1 cellular context compared by ENCODE assay signal in the genomic region with DNA sequence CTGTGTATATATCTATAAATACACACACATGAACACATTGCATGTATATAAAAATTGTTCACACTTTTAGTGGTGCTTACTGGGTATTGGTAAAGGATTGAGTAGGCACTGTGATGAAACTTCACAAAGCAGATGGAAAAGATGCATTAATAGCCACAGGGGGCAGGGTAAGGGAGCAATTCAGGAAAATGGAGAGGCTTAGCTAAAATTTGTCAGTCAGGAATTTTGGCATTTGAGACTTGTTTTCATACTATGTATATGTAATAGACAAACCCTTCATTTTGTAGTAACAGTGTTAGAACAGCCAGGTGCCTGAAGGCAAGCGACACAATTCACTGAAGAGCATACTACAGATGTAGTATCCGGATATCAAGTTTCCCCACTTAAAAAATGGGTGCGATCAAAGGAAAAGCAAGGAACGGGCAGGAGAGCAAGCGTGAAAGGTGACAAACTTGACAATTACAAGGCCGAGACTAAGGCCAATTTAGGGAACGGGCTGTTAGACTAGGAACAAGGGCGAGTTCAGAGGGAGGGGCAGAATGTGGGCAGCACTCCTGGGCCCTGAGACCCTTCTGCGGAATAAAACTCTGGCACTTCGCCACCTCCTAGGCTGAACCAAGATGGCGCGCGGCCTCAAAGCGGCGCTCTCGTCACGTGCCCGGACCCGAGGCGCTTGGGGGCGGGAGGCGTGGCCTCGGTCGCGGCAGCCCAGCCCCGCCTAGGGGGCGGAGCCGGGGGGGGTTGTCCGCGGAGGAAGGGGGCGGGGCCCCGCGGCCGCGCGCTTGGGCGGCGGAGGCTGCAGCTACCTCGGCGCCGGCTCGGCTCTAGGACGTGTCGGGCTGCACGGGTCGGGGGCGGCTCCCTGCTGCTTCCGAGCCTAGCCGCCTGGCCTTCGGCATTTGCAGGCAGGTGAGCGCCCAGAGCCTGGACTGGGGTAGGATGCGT.
A peak's percentile ranks its signal among the peaks of the same experiment; 100 is the strongest.
TF ChIP-seq lines count a peak whose summit lies in the region.

A gene (plus strand): TSS at position 771 of the 945 bp plus-strand sequence. CDS start 12,518 bp downstream, outside the sequence.

TF ChIP-seq in H1, 55 proteins besides CTCF, POLR2A, EP300 and RAD21:
- TF ChIP-seq CEBPB (IDR thresholded peaks at IDR 0.05; ENCODE audit: low read depth, low read length) (no peak), GABPA (IDR thresholded peaks at IDR 0.05; ENCODE audit: borderline replicate concordance, insufficient read depth, low read length) (no peak), POU5F1 (IDR thresholded peaks at IDR 0.05; ENCODE audit: low read depth, low read length) (no peak), KDM1A (IDR thresholded peaks at IDR 0.05; ENCODE audit: borderline replicate concordance, low read length) (0 out of 2 replicates have a peak, but pooled peaks have one; percentile 29), RXRA (IDR thresholded peaks at IDR 0.05; ENCODE audit: insufficient read depth, low read depth, low read length) (no peak), RBBP5 (IDR thresholded peaks at IDR 0.05; ENCODE audit: borderline replicate concordance, low read depth, low read length) (peak; percentile 76), NRF1 (IDR thresholded peaks at IDR 0.05; ENCODE audit: low read depth, low read length) (no peak), GTF2F1 (IDR thresholded peaks at IDR 0.05; ENCODE audit: borderline replicate concordance, low read depth, low read length) (0 out of 2 replicates have a peak, but pooled peaks have one; percentile 20), CBX8 (IDR thresholded peaks at IDR 0.05; ENCODE audit: borderline replicate concordance, low read depth, low read length) (no peak), CREB1 (IDR thresholded peaks at IDR 0.05) (peak; percentile 24; the same call in 1 of the 2 replicates), CHD1 (IDR thresholded peaks at IDR 0.05; ENCODE audit: low read depth, low read length) (no peak), RNF2 (IDR thresholded peaks at IDR 0.05; ENCODE audit: borderline replicate concordance, low read depth, low read length, missing control alignments, poor library complexity, severe bottlenecking) (peak; percentile 83), SP1 (IDR thresholded peaks at IDR 0.05; ENCODE audit: low read depth, low read length) (peak; percentile 79), MAFK (IDR thresholded peaks at IDR 0.05; ENCODE audit: low read depth, low read length) (no peak), SIX5 (IDR thresholded peaks at IDR 0.05; ENCODE audit: low read depth, low read length) (no peak), ASH2L (IDR thresholded peaks at IDR 0.05; ENCODE audit: low read length) (no peak), TBP (IDR thresholded peaks at IDR 0.05; ENCODE audit: low read depth, low read length) (peak; percentile 43; the same call in 1 of the 2 replicates), SP2 (IDR thresholded peaks at IDR 0.05; ENCODE audit: low read length) (no peak), FOSL1 (IDR thresholded peaks at IDR 0.05; ENCODE audit: insufficient read depth, low read depth, low read length) (no peak), KDM4A (IDR thresholded peaks at IDR 0.05; ENCODE audit: low read depth, low read length, severe bottlenecking) (no peak), HDAC2 (IDR thresholded peaks at IDR 0.05; ENCODE audit: borderline replicate concordance in 1 of 2, low read depth in 2 of 2, low read length in 2 of 2) (peak in 1 of 2 experiments; percentile 80; a peak in 2 of 4 replicates), YY1 (IDR thresholded peaks at IDR 0.05; ENCODE audit: low read depth, low read length) (peak; percentile 97), PHF8 (conservative IDR thresholded peaks at IDR 0.05; ENCODE audit: low read depth, low read length) (peak; percentile 69; the same call in 1 of the 2 replicates), EGR1 (IDR thresholded peaks at IDR 0.05; ENCODE audit: borderline replicate concordance, low read depth, low read length) (peak; percentile 77; the same call in 1 of the 2 replicates), ZNF274 (IDR thresholded peaks at IDR 0.05; ENCODE audit: borderline replicate concordance, extremely low read depth, low read length) (no peak), SAP30 (IDR thresholded peaks at IDR 0.05; ENCODE audit: insufficient read depth, insufficient replicate concordance, low read length) (no peak), KDM5A (IDR thresholded peaks at IDR 0.05; ENCODE audit: low read length) (no peak), SIN3A (conservative IDR thresholded peaks at IDR 0.05 in 1 of 2, IDR thresholded peaks at IDR 0.05 in 1 of 2; ENCODE audit: low read depth in 1 of 2, low read length in 2 of 2) (no peak), CTBP2 (IDR thresholded peaks at IDR 0.05; ENCODE audit: borderline replicate concordance, insufficient read depth, insufficient read length, low read length) (no peak), CHD2 (IDR thresholded peaks at IDR 0.05; ENCODE audit: low read length) (no peak), SRF (IDR thresholded peaks at IDR 0.05; ENCODE audit: low read depth, low read length) (no peak), BCL11A (IDR thresholded peaks at IDR 0.05; ENCODE audit: low read depth in 2 of 2, low read length in 2 of 2) (no peak), RFX5 (IDR thresholded peaks at IDR 0.05; ENCODE audit: borderline replicate concordance, low read depth, low read length) (no peak), SUZ12 (IDR thresholded peaks at IDR 0.05; ENCODE audit: low read length) (no peak), HDAC6 (IDR thresholded peaks at IDR 0.05; ENCODE audit: low read depth, low read length) (no peak), BACH1 (IDR thresholded peaks at IDR 0.05; ENCODE audit: low read length) (no peak), TCF12 (IDR thresholded peaks at IDR 0.05; ENCODE audit: low read depth, low read length) (0 out of 2 replicates have a peak, but pooled peaks have one; percentile 65), CBX5 (IDR thresholded peaks at IDR 0.05; ENCODE audit: low read depth, low read length) (no peak), JUN (IDR thresholded peaks at IDR 0.05; ENCODE audit: low read depth, low read length) (no peak), JUND (IDR thresholded peaks at IDR 0.05; ENCODE audit: low read length) (no peak), POLR2AphosphoS5 (IDR thresholded peaks at IDR 0.05; ENCODE audit: low read depth, low read length) (peak; percentile 68), SP4 (IDR thresholded peaks at IDR 0.05; ENCODE audit: low read length) (no peak; the same call in 1 of the 2 replicates), BRCA1 (IDR thresholded peaks at IDR 0.05; ENCODE audit: low read depth, low read length) (no peak), TEAD4 (IDR thresholded peaks at IDR 0.05; ENCODE audit: low read depth, low read length) (no peak; the same call in 1 of the 2 replicates), SIRT6 (IDR thresholded peaks at IDR 0.05; ENCODE audit: low read length) (no peak), TAF7 (optimal IDR thresholded peaks at IDR 0.05; ENCODE audit: borderline replicate concordance, low read depth, low read length) (peak; percentile 38), TAF1 (IDR thresholded peaks at IDR 0.05; ENCODE audit: low read depth, low read length) (peak; percentile 75), NANOG (IDR thresholded peaks at IDR 0.05; ENCODE audit: insufficient read depth, low read depth, low read length, poor library complexity, severe bottlenecking) (no peak), EZH2 (IDR thresholded peaks at IDR 0.05; ENCODE audit: low read depth, low read length, severe bottlenecking) (peak; percentile 21)
- TF ChIP-seq, protein P1, sequence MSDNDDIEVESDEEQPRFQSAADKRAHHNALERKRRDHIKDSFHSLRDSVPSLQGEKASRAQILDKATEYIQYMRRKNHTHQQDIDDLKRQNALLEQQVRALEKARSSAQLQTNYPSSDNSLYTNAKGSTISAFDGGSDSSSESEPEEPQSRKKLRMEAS (IDR thresholded peaks at IDR 0.05): peak; percentile 99
- TF ChIP-seq, protein P2, sequence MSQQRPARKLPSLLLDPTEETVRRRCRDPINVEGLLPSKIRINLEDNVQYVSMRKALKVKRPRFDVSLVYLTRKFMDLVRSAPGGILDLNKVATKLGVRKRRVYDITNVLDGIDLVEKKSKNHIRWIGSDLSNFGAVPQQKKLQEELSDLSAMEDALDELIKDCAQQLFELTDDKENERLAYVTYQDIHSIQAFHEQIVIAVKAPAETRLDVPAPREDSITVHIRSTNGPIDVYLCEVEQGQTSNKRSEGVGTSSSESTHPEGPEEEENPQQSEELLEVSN (IDR thresholded peaks at IDR 0.05): peak; percentile 99
- TF ChIP-seq, protein P3, sequence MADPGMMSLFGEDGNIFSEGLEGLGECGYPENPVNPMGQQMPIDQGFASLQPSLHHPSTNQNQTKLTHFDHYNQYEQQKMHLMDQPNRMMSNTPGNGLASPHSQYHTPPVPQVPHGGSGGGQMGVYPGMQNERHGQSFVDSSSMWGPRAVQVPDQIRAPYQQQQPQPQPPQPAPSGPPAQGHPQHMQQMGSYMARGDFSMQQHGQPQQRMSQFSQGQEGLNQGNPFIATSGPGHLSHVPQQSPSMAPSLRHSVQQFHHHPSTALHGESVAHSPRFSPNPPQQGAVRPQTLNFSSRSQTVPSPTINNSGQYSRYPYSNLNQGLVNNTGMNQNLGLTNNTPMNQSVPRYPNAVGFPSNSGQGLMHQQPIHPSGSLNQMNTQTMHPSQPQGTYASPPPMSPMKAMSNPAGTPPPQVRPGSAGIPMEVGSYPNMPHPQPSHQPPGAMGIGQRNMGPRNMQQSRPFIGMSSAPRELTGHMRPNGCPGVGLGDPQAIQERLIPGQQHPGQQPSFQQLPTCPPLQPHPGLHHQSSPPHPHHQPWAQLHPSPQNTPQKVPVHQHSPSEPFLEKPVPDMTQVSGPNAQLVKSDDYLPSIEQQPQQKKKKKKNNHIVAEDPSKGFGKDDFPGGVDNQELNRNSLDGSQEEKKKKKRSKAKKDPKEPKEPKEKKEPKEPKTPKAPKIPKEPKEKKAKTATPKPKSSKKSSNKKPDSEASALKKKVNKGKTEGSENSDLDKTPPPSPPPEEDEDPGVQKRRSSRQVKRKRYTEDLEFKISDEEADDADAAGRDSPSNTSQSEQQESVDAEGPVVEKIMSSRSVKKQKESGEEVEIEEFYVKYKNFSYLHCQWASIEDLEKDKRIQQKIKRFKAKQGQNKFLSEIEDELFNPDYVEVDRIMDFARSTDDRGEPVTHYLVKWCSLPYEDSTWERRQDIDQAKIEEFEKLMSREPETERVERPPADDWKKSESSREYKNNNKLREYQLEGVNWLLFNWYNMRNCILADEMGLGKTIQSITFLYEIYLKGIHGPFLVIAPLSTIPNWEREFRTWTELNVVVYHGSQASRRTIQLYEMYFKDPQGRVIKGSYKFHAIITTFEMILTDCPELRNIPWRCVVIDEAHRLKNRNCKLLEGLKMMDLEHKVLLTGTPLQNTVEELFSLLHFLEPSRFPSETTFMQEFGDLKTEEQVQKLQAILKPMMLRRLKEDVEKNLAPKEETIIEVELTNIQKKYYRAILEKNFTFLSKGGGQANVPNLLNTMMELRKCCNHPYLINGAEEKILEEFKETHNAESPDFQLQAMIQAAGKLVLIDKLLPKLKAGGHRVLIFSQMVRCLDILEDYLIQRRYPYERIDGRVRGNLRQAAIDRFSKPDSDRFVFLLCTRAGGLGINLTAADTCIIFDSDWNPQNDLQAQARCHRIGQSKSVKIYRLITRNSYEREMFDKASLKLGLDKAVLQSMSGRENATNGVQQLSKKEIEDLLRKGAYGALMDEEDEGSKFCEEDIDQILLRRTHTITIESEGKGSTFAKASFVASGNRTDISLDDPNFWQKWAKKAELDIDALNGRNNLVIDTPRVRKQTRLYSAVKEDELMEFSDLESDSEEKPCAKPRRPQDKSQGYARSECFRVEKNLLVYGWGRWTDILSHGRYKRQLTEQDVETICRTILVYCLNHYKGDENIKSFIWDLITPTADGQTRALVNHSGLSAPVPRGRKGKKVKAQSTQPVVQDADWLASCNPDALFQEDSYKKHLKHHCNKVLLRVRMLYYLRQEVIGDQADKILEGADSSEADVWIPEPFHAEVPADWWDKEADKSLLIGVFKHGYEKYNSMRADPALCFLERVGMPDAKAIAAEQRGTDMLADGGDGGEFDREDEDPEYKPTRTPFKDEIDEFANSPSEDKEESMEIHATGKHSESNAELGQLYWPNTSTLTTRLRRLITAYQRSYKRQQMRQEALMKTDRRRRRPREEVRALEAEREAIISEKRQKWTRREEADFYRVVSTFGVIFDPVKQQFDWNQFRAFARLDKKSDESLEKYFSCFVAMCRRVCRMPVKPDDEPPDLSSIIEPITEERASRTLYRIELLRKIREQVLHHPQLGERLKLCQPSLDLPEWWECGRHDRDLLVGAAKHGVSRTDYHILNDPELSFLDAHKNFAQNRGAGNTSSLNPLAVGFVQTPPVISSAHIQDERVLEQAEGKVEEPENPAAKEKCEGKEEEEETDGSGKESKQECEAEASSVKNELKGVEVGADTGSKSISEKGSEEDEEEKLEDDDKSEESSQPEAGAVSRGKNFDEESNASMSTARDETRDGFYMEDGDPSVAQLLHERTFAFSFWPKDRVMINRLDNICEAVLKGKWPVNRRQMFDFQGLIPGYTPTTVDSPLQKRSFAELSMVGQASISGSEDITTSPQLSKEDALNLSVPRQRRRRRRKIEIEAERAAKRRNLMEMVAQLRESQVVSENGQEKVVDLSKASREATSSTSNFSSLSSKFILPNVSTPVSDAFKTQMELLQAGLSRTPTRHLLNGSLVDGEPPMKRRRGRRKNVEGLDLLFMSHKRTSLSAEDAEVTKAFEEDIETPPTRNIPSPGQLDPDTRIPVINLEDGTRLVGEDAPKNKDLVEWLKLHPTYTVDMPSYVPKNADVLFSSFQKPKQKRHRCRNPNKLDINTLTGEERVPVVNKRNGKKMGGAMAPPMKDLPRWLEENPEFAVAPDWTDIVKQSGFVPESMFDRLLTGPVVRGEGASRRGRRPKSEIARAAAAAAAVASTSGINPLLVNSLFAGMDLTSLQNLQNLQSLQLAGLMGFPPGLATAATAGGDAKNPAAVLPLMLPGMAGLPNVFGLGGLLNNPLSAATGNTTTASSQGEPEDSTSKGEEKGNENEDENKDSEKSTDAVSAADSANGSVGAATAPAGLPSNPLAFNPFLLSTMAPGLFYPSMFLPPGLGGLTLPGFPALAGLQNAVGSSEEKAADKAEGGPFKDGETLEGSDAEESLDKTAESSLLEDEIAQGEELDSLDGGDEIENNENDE (IDR thresholded peaks at IDR 0.05; ENCODE audit: insufficient replicate concordance, low read length): no peak
- TF ChIP-seq, protein P4, sequence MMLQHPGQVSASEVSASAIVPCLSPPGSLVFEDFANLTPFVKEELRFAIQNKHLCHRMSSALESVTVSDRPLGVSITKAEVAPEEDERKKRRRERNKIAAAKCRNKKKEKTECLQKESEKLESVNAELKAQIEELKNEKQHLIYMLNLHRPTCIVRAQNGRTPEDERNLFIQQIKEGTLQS (IDR thresholded peaks at IDR 0.05; ENCODE audit: insufficient read depth, low read depth, low read length): peak; percentile 67; the same call in 1 of the 2 replicates
- TF ChIP-seq, protein P5, sequence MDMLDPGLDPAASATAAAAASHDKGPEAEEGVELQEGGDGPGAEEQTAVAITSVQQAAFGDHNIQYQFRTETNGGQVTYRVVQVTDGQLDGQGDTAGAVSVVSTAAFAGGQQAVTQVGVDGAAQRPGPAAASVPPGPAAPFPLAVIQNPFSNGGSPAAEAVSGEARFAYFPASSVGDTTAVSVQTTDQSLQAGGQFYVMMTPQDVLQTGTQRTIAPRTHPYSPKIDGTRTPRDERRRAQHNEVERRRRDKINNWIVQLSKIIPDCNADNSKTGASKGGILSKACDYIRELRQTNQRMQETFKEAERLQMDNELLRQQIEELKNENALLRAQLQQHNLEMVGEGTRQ (IDR thresholded peaks at IDR 0.05; ENCODE audit: low read length): peak; percentile 92
